In genomic region chr1:222814536-222815366, GRCh38 we compare ENCODE assay signal across 1 cellular context.
TF ChIP-seq lines count a peak whose summit lies in the region.

Gene DISP1 (plus strand): TSS chr1:222815039. CDS start chr1:222942824, 127,785 bp downstream.

TF ChIP-seq in HEK293, 187 proteins besides CTCF, POLR2A, EP300 and RAD21 (continued from another document):
- TF ChIP-seq INSM2 (tag by site-specific recombination; IDR thresholded peaks at IDR 0.05) (0 out of 2 replicates have a peak, but pooled peaks have one; percentile 22), ZBTB17 (tag by site-specific recombination; IDR thresholded peaks at IDR 0.05) (peak; percentile 86), SP7 (tag by site-specific recombination; IDR thresholded peaks at IDR 0.05) (peak; percentile 77), ZNF133 (tag by site-specific recombination; IDR thresholded peaks at IDR 0.05) (no peak), SETDB1 (IDR thresholded peaks at IDR 0.05; ENCODE audit: insufficient read length, low read length) (no peak), ZNF350 (tag by site-specific recombination; IDR thresholded peaks at IDR 0.05) (no peak), FEZF1 (tag by site-specific recombination; IDR thresholded peaks at IDR 0.05) (0 out of 2 replicates have a peak, but pooled peaks have one; percentile 7), ZNF549 (tag by site-specific recombination; IDR thresholded peaks at IDR 0.05) (no peak), ZNF629 (tag by site-specific recombination; IDR thresholded peaks at IDR 0.05) (peak; percentile 72), ZNF544 (tag by site-specific recombination; IDR thresholded peaks at IDR 0.05) (no peak), ZNF18 (tag by site-specific recombination; IDR thresholded peaks at IDR 0.05) (no peak), ZNF488 (tag by site-specific recombination; IDR thresholded peaks at IDR 0.05) (no peak), ZNF391 (tag by site-specific recombination; IDR thresholded peaks at IDR 0.05; ENCODE audit: borderline replicate concordance, low read depth) (peak; percentile 87; the same call in 1 of the 2 replicates), ZNF2 (tag by site-specific recombination; IDR thresholded peaks at IDR 0.05) (peak; percentile 72), SCRT2 (tag by site-specific recombination; IDR thresholded peaks at IDR 0.05) (peak; percentile 87), SCRT1 (tag by site-specific recombination; IDR thresholded peaks at IDR 0.05; ENCODE audit: borderline replicate concordance) (peak; percentile 36; the same call in 1 of the 2 replicates), ZNF335 (tag by site-specific recombination; conservative IDR thresholded peaks at IDR 0.05) (peak; percentile 97), ZNF580 (tag by site-specific recombination; IDR thresholded peaks at IDR 0.05) (peak; percentile 52; the same call in 1 of the 2 replicates), ZNF692 (tag by site-specific recombination; IDR thresholded peaks at IDR 0.05) (peak; percentile 79; the same call in 1 of the 2 replicates), ZNF48 (tag by site-specific recombination; IDR thresholded peaks at IDR 0.05) (no peak), ZNF394 (tag by site-specific recombination; IDR thresholded peaks at IDR 0.05; ENCODE audit: borderline replicate concordance) (peak; percentile 47; the same call in 1 of the 2 replicates), ZBTB11 (tag by site-specific recombination; conservative IDR thresholded peaks at IDR 0.05; ENCODE audit: low read depth) (peak; percentile 95)
